Comparison of ENCODE assay signal across 1 cellular context in the genomic region with DNA sequence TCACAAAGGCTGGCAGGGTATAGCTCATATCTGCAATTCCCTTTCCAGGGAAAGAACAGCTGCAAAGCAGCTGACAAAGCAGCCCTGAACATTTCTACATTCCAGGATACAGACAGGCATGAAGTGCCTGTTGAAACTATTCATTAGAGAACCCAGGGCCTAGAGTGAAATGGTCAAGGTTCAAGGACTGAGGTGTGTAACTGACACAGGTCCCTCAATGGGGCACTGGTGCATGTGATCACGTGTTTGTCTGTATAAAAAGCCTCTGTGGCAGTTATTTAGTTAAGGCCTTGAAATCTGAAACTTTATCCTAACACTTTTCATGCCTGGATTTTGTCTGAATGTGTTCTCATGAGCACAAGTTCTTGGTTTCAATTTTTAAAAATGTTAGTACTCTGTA.
TF ChIP-seq lines count a peak whose summit lies in the region.

No MANE protein-coding gene starts in this region.

TF ChIP-seq in HepG2, 621 proteins besides CTCF, POLR2A, EP300 and RAD21 (continued from another document and continues in another):
- TF ChIP-seq CBFB (CRISPR knock-in tag; IDR thresholded peaks at IDR 0.05): no peak
- TF ChIP-seq, protein P1, sequence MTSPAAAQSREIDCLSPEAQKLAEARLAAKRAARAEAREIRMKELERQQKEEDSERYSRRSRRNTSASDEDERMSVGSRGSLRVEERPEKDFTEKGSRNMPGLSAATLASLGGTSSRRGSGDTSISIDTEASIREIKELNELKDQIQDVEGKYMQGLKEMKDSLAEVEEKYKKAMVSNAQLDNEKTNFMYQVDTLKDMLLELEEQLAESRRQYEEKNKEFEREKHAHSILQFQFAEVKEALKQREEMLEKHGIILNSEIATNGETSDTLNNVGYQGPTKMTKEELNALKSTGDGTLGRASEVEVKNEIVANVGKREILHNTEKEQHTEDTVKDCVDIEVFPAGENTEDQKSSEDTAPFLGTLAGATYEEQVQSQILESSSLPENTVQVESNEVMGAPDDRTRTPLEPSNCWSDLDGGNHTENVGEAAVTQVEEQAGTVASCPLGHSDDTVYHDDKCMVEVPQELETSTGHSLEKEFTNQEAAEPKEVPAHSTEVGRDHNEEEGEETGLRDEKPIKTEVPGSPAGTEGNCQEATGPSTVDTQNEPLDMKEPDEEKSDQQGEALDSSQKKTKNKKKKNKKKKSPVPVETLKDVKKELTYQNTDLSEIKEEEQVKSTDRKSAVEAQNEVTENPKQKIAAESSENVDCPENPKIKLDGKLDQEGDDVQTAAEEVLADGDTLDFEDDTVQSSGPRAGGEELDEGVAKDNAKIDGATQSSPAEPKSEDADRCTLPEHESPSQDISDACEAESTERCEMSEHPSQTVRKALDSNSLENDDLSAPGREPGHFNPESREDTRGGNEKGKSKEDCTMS (CRISPR knock-in tag; conservative IDR thresholded peaks at IDR 0.05): no peak
- TF ChIP-seq, protein P2, sequence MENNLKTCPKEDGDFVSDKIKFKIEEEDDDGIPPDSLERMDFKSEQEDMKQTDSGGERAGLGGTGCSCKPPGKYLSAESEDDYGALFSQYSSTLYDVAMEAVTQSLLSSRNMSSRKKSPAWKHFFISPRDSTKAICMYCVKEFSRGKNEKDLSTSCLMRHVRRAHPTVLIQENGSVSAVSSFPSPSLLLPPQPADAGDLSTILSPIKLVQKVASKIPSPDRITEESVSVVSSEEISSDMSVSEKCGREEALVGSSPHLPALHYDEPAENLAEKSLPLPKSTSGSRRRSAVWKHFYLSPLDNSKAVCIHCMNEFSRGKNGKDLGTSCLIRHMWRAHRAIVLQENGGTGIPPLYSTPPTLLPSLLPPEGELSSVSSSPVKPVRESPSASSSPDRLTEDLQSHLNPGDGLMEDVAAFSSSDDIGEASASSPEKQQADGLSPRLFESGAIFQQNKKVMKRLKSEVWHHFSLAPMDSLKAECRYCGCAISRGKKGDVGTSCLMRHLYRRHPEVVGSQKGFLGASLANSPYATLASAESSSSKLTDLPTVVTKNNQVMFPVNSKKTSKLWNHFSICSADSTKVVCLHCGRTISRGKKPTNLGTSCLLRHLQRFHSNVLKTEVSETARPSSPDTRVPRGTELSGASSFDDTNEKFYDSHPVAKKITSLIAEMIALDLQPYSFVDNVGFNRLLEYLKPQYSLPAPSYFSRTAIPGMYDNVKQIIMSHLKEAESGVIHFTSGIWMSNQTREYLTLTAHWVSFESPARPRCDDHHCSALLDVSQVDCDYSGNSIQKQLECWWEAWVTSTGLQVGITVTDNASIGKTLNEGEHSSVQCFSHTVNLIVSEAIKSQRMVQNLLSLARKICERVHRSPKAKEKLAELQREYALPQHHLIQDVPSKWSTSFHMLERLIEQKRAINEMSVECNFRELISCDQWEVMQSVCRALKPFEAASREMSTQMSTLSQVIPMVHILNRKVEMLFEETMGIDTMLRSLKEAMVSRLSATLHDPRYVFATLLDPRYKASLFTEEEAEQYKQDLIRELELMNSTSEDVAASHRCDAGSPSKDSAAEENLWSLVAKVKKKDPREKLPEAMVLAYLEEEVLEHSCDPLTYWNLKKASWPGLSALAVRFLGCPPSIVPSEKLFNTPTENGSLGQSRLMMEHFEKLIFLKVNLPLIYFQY (CRISPR knock-in tag; IDR thresholded peaks at IDR 0.05; ENCODE audit: borderline replicate concordance): no peak
- TF ChIP-seq HDAC1 (CRISPR knock-in tag; IDR thresholded peaks at IDR 0.05): no peak; the same call in 1 of the 2 replicates
- peak; percentile 98 for TF ChIP-seq HNF4A (CRISPR knock-in tag; IDR thresholded peaks at IDR 0.05)
- TF ChIP-seq, protein P3, sequence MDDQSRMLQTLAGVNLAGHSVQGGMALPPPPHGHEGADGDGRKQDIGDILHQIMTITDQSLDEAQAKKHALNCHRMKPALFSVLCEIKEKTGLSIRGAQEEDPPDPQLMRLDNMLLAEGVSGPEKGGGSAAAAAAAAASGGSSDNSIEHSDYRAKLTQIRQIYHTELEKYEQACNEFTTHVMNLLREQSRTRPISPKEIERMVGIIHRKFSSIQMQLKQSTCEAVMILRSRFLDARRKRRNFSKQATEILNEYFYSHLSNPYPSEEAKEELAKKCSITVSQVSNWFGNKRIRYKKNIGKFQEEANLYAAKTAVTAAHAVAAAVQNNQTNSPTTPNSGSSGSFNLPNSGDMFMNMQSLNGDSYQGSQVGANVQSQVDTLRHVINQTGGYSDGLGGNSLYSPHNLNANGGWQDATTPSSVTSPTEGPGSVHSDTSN (CRISPR knock-in tag; IDR thresholded peaks at IDR 0.05; ENCODE audit: borderline replicate concordance): no peak
- no peak for TF ChIP-seq PCBP1 (IDR thresholded peaks at IDR 0.05; ENCODE audit: borderline replicate concordance, low read depth, low read length)
- TF ChIP-seq MAFF (IDR thresholded peaks at IDR 0.05; ENCODE audit: low read depth, low read length): peak; percentile 80
- TF ChIP-seq ZNF12 (CRISPR knock-in tag; IDR thresholded peaks at IDR 0.05): peak; percentile 67; the same call in 1 of the 2 replicates
- TF ChIP-seq RFXAP (CRISPR knock-in tag; IDR thresholded peaks at IDR 0.05; ENCODE audit: borderline replicate concordance): 0 out of 2 replicates have a peak, but pooled peaks have one; percentile 56
- no peak for TF ChIP-seq SYNCRIP (IDR thresholded peaks at IDR 0.05; ENCODE audit: insufficient read depth, low read depth, low read length)
- TF ChIP-seq ATRX (CRISPR knock-in tag; IDR thresholded peaks at IDR 0.05; ENCODE audit: borderline replicate concordance): no peak
- no peak for TF ChIP-seq PAF1 (CRISPR knock-in tag; IDR thresholded peaks at IDR 0.05)
- TF ChIP-seq, protein P4, sequence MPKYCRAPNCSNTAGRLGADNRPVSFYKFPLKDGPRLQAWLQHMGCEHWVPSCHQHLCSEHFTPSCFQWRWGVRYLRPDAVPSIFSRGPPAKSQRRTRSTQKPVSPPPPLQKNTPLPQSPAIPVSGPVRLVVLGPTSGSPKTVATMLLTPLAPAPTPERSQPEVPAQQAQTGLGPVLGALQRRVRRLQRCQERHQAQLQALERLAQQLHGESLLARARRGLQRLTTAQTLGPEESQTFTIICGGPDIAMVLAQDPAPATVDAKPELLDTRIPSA (CRISPR knock-in tag; IDR thresholded peaks at IDR 0.05; ENCODE audit: borderline replicate concordance): no peak
- no peak for TF ChIP-seq EZH2 (conservative IDR thresholded peaks at IDR 0.05; ENCODE audit: low read depth, low read length)
- no peak for TF ChIP-seq TCF7L2 (IDR thresholded peaks at IDR 0.05; ENCODE audit: low read depth, low read length)
- TF ChIP-seq, protein P5, sequence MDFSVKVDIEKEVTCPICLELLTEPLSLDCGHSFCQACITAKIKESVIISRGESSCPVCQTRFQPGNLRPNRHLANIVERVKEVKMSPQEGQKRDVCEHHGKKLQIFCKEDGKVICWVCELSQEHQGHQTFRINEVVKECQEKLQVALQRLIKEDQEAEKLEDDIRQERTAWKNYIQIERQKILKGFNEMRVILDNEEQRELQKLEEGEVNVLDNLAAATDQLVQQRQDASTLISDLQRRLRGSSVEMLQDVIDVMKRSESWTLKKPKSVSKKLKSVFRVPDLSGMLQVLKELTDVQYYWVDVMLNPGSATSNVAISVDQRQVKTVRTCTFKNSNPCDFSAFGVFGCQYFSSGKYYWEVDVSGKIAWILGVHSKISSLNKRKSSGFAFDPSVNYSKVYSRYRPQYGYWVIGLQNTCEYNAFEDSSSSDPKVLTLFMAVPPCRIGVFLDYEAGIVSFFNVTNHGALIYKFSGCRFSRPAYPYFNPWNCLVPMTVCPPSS (IDR thresholded peaks at IDR 0.05): no peak
- TF ChIP-seq, protein P6, sequence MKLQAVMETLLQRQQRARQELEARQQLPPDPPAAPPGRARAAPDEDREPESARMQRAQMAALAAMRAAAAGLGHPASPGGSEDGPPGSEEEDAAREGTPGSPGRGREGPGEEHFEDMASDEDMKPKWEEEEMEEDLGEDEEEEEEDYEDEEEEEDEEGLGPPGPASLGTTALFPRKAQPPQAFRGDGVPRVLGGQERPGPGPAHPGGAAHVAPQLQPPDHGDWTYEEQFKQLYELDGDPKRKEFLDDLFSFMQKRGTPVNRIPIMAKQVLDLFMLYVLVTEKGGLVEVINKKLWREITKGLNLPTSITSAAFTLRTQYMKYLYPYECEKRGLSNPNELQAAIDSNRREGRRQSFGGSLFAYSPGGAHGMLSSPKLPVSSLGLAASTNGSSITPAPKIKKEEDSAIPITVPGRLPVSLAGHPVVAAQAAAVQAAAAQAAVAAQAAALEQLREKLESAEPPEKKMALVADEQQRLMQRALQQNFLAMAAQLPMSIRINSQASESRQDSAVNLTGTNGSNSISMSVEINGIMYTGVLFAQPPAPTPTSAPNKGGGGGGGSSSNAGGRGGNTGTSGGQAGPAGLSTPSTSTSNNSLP (IDR thresholded peaks at IDR 0.05; ENCODE audit: low read depth, low read length): peak; percentile 91; the same call in 1 of the 2 replicates
- TF ChIP-seq ZNF383 (CRISPR knock-in tag; IDR thresholded peaks at IDR 0.05; ENCODE audit: borderline replicate concordance): no peak
- TF ChIP-seq, protein P7, sequence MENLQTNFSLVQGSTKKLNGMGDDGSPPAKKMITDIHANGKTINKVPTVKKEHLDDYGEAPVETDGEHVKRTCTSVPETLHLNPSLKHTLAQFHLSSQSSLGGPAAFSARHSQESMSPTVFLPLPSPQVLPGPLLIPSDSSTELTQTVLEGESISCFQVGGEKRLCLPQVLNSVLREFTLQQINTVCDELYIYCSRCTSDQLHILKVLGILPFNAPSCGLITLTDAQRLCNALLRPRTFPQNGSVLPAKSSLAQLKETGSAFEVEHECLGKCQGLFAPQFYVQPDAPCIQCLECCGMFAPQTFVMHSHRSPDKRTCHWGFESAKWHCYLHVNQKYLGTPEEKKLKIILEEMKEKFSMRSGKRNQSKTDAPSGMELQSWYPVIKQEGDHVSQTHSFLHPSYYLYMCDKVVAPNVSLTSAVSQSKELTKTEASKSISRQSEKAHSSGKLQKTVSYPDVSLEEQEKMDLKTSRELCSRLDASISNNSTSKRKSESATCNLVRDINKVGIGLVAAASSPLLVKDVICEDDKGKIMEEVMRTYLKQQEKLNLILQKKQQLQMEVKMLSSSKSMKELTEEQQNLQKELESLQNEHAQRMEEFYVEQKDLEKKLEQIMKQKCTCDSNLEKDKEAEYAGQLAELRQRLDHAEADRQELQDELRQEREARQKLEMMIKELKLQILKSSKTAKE (CRISPR knock-in tag; IDR thresholded peaks at IDR 0.05; ENCODE audit: borderline replicate concordance): no peak
- no peak for TF ChIP-seq SETDB1 (CRISPR knock-in tag; IDR thresholded peaks at IDR 0.05; ENCODE audit: borderline replicate concordance)
- TF ChIP-seq NR1H2 (CRISPR knock-in tag; IDR thresholded peaks at IDR 0.05; ENCODE audit: borderline replicate concordance, low read depth): no peak
- TF ChIP-seq GPN1 (CRISPR knock-in tag; IDR thresholded peaks at IDR 0.05; ENCODE audit: borderline replicate concordance): no peak
- no peak for TF ChIP-seq ZNF235 (CRISPR knock-in tag; IDR thresholded peaks at IDR 0.05; ENCODE audit: borderline replicate concordance)
- TF ChIP-seq, protein P8, sequence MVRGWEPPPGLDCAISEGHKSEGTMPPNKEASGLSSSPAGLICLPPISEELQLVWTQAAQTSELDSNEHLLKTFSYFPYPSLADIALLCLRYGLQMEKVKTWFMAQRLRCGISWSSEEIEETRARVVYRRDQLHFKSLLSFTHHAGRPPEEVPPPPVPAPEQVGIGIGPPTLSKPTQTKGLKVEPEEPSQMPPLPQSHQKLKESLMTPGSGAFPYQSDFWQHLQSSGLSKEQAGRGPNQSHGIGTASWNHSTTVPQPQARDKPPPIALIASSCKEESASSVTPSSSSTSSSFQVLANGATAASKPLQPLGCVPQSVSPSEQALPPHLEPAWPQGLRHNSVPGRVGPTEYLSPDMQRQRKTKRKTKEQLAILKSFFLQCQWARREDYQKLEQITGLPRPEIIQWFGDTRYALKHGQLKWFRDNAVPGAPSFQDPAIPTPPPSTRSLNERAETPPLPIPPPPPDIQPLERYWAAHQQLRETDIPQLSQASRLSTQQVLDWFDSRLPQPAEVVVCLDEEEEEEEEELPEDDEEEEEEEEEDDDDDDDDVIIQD (CRISPR knock-in tag; IDR thresholded peaks at IDR 0.05; ENCODE audit: low read depth): peak; percentile 83
- TF ChIP-seq TAF1 (CRISPR knock-in tag; IDR thresholded peaks at IDR 0.05): no peak
- peak; percentile 61; the same call in 1 of the 2 replicates for TF ChIP-seq NR2C2 (CRISPR knock-in tag; IDR thresholded peaks at IDR 0.05; ENCODE audit: borderline replicate concordance)
- no peak for TF ChIP-seq CHCHD3 (CRISPR knock-in tag; IDR thresholded peaks at IDR 0.05)
- no peak; the same call in 1 of the 2 replicates for TF ChIP-seq ZSCAN9 (CRISPR knock-in tag; IDR thresholded peaks at IDR 0.05; ENCODE audit: borderline replicate concordance)
- TF ChIP-seq NKX3-1 (CRISPR knock-in tag; IDR thresholded peaks at IDR 0.05): no peak
- TF ChIP-seq, protein P9, sequence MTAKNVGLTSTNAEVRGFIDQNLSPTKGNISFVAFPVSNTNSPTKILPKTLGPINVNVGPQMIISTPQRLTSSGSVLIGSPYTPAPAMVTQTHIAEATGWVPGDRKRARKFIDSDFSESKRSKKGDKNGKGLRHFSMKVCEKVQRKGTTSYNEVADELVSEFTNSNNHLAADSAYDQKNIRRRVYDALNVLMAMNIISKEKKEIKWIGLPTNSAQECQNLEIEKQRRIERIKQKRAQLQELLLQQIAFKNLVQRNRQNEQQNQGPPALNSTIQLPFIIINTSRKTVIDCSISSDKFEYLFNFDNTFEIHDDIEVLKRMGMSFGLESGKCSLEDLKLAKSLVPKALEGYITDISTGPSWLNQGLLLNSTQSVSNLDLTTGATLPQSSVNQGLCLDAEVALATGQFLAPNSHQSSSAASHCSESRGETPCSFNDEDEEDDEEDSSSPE (CRISPR knock-in tag; IDR thresholded peaks at IDR 0.05): peak; percentile 26; the same call in 1 of the 2 replicates
- no peak; the same call in 1 of the 2 replicates for TF ChIP-seq HHEX (CRISPR knock-in tag; IDR thresholded peaks at IDR 0.05)
- TF ChIP-seq SIN3B (IDR thresholded peaks at IDR 0.05; ENCODE audit: low read length): no peak
- peak; percentile 86 for TF ChIP-seq RAD51 (IDR thresholded peaks at IDR 0.05; ENCODE audit: borderline replicate concordance)
- peak; percentile 97 for TF ChIP-seq PHF21A (CRISPR knock-in tag; IDR thresholded peaks at IDR 0.05)
- TF ChIP-seq, protein P10, sequence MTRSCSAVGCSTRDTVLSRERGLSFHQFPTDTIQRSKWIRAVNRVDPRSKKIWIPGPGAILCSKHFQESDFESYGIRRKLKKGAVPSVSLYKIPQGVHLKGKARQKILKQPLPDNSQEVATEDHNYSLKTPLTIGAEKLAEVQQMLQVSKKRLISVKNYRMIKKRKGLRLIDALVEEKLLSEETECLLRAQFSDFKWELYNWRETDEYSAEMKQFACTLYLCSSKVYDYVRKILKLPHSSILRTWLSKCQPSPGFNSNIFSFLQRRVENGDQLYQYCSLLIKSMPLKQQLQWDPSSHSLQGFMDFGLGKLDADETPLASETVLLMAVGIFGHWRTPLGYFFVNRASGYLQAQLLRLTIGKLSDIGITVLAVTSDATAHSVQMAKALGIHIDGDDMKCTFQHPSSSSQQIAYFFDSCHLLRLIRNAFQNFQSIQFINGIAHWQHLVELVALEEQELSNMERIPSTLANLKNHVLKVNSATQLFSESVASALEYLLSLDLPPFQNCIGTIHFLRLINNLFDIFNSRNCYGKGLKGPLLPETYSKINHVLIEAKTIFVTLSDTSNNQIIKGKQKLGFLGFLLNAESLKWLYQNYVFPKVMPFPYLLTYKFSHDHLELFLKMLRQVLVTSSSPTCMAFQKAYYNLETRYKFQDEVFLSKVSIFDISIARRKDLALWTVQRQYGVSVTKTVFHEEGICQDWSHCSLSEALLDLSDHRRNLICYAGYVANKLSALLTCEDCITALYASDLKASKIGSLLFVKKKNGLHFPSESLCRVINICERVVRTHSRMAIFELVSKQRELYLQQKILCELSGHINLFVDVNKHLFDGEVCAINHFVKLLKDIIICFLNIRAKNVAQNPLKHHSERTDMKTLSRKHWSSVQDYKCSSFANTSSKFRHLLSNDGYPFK (CRISPR knock-in tag; IDR thresholded peaks at IDR 0.05; ENCODE audit: borderline replicate concordance): no peak
- TF ChIP-seq ZSCAN22 (CRISPR knock-in tag; IDR thresholded peaks at IDR 0.05): no peak
- TF ChIP-seq ZBTB7B (CRISPR knock-in tag; IDR thresholded peaks at IDR 0.05): no peak; the same call in 1 of the 2 replicates
